Comparison of ENCODE assay signal across 8 cellular contexts in the genomic region with DNA sequence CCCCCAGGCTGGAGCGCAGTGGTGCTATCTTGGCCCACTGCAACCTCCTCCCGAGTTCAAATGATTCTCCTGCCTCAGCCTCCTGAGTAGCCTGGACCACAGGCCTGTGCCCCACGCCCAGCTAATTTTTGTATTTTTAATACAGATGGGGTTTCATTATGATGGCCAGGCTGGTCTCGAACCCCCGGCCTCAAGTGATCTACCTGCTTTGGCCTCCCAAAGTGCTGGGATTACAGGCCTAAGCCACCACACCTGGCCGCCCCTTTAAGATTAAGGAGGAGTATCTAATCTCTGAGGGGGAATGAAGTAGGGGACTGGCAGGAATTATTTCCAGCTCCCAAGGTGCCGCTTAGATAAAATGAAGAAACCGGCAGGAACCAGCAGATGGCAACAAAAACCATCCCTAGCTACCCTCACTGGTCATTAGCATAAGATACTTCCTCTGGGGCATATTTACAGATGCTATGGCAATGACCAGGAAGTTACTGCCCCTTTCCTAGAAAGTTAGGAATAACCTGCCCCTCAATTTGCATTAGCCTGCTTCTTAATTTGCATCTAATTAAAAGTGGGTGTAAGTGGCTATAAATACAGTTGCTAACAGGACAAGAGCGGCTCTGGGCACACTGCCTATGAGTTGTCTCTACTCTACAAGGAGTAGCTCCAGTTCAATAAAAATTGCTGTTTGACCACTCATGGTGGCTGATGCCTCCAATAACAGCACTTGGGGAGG. TPM values are rescaled to one million over a fixed set of nuclear protein-coding genes. Genes with fewer than 3 reads are reported as not detected.
DNase-seq lines count a peak whose midpoint lies in the region; ATAC-seq and TF ChIP-seq lines count a peak whose summit lies in the region.

No MANE protein-coding gene starts in this region.

- H3K27me3 ChIP-seq in SU-DHL-6 (ENCODE audit: low read length): no peaks in the 10 kb centered on the region

- H4K20me1 ChIP-seq in SU-DHL-6 (ENCODE audit: low read depth, low read length): no peaks in the 10 kb centered on the region

- no peak overlapping the region for H3K27ac Mint-ChIP-seq in stimulated activated effector memory CD8-positive, alpha-beta T cell treated with anti-CD3 and anti-CD28 coated beads, Interleukin-12 subunit alpha, Interleukin-12 subunit beta, amount 100 ng/mL, for 72 hours

- H3K4me2 ChIP-seq in SU-DHL-6 (ENCODE audit: low read depth, low read length, poor library complexity, severe bottlenecking): peak overlapping the region; percentile 76

- TF ChIP-seq CTCF in SU-DHL-6 (IDR thresholded peaks at IDR 0.05; ENCODE audit: insufficient read depth, low read length, poor library complexity, severe bottlenecking): no peak

- H3K36me3 ChIP-seq in SU-DHL-6 (ENCODE audit: low read length): no peaks in the 10 kb centered on the region

- DNase-seq in G401 (ENCODE audit: low spot score) (peak; percentile 25), HuH-7.5 (ENCODE audit: low spot score) (peak; percentile 46), kidney glomerular epithelial cell (lab: John Stamatoyannopoulos, UW) (peak; percentile 52), putamen (ENCODE audit: low spot score) (no peak)
- DNase-seq in stimulated activated effector memory CD8-positive, alpha-beta T cell treated with anti-CD3 and anti-CD28 coated beads, Interleukin-12 subunit alpha, Interleukin-12 subunit beta, amount 100 ng/mL, for 72 hours (ENCODE audit: low spot score in 2 of 2): no peak

- peak; percentile 44 for ATAC-seq in GM21367 (IDR thresholded peaks at IDR 0.05; ENCODE audit: unreplicated experiment)
- no peak for ATAC-seq in stimulated activated effector memory CD8-positive, alpha-beta T cell treated with anti-CD3 and anti-CD28 coated beads, Interleukin-12 subunit alpha, Interleukin-12 subunit beta, amount 100 ng/mL, for 72 hours
- no peak for ATAC-seq in HG03196 (IDR thresholded peaks at IDR 0.05; ENCODE audit: unreplicated experiment)

- H3K36me3 Mint-ChIP-seq in stimulated activated effector memory CD8-positive, alpha-beta T cell treated with anti-CD3 and anti-CD28 coated beads, Interleukin-12 subunit alpha, Interleukin-12 subunit beta, amount 100 ng/mL, for 72 hours: no peaks in the 10 kb centered on the region

- no peak overlapping the region for H3K4me3 Mint-ChIP-seq in stimulated activated effector memory CD8-positive, alpha-beta T cell treated with anti-CD3 and anti-CD28 coated beads, Interleukin-12 subunit alpha, Interleukin-12 subunit beta, amount 100 ng/mL, for 72 hours

- H2AFZ ChIP-seq in SU-DHL-6 (ENCODE audit: low read depth, low read length, severe bottlenecking): peak overlapping the region; percentile 16

- peaks cover 6% of the 10 kb centered on the region; the same call in 1 of the 2 replicates for H3K79me2 ChIP-seq in SU-DHL-6 (ENCODE audit: insufficient read depth, low read length)

- no peaks in the 10 kb centered on the region for H3K9me3 ChIP-seq in SU-DHL-6 (ENCODE audit: insufficient read depth, low read length)

- H3K4me3 ChIP-seq in SU-DHL-6 (ENCODE audit: insufficient read depth, low read length, poor library complexity, severe bottlenecking): no peak overlapping the region

- no peaks in the 10 kb centered on the region for H3K9me2 ChIP-seq in SU-DHL-6 (replicated peaks; ENCODE audit: insufficient read depth, low read length)

- H3F3A ChIP-seq in SU-DHL-6 (ENCODE audit: insufficient read depth): peaks cover 28% of the 10 kb centered on the region

- H3K27ac ChIP-seq in SU-DHL-6 (ENCODE audit: low read depth, low read length): peak overlapping the region; percentile 93

- H3K9me3 Mint-ChIP-seq in stimulated activated effector memory CD8-positive, alpha-beta T cell treated with anti-CD3 and anti-CD28 coated beads, Interleukin-12 subunit alpha, Interleukin-12 subunit beta, amount 100 ng/mL, for 72 hours: no peaks in the 10 kb centered on the region

- in situ Hi-C loops in G401 (cut with HindIII; ENCODE audit: low sequenced_read_pairs): no loop called here

- peak overlapping the region; percentile 68 for H3K9ac ChIP-seq in SU-DHL-6 (ENCODE audit: low read length)

- no peaks in the 10 kb centered on the region for H3K4me1 Mint-ChIP-seq in stimulated activated effector memory CD8-positive, alpha-beta T cell treated with anti-CD3 and anti-CD28 coated beads, Interleukin-12 subunit alpha, Interleukin-12 subunit beta, amount 100 ng/mL, for 72 hours

RNA-seq across cellular contexts. Expression of gene NSUN4, which starts 7.1 kb away (rescaled TPM):
- 14.6 and 20.9 TPM in 2 replicates for total RNA-seq in G401 (2014; rRNA removed; shearing (Covaris generic))

RNA-seq across cellular contexts. Expression of gene UQCRH, which starts 30.0 kb away (rescaled TPM):
- total RNA-seq in G401 (2014; rRNA removed; shearing (Covaris generic)): 782 and 965 TPM in 2 replicates

RNA-seq across cellular contexts. Expression of gene LRRC41, which starts 30.0 kb away (rescaled TPM):
- 99.1 and 119 TPM in 2 replicates for total RNA-seq in G401 (2014; rRNA removed; shearing (Covaris generic))

Comparison
In these comparisons a context has a peak if more than half of its experiments do, and no peak if none do; other contexts are left out.
1. DNase-seq: peak in G401 (single experiment), HuH-7.5 (single experiment) and kidney glomerular epithelial cell (single experiment); none in putamen (single experiment) and stimulated activated effector memory CD8-positive, alpha-beta T cell treated with anti-CD3 and anti-CD28 coated beads, Interleukin-12 subunit alpha, Interleukin-12 subunit beta, amount 100 ng/mL, for 72 hours (0 of 2).